ENCODE assay signal across 1 cellular context in the genomic region with DNA sequence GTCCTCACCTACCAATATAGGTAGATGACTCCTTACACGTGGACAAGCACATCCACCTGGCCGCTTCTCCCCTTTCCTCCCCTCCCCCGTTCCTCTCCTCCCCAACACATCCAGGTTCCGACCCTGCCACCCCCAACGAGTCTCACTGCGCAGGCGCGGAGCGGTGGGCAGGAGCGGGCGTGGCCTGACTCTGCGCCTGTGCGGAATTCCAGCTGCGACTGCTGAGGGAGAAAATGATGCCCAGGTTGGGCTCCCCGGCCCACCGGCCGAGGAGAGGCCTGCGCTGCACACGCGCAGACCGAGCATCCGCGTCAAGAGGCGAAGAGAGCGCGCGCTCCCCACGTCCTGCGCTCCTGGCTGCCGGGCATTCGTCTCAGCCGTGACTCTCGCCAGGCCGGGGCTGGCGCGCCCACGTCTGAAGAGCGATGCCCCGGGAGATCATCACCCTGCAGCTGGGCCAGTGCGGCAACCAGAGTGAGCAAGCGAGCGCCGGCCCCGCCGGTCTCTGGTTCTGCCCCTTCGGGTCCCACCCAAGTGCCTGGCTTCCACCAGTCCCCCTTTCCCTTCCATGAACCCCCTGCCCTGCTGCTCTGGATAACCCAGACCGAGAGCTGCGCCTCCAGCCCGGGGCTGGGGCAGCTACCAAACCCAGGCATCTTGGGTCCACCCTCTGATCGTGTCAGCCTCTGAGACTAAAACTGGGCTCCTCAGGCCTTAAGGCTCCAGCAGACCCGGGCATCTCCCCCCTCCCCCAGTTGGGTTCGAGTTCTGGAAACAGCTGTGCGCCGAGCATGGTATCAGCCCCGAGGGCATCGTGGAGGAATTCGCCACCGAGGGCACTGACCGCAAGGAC.
TF ChIP-seq lines count a peak whose summit lies in the region.

TUBG2 (plus strand) TSS at position 206 of the 853 bp plus-strand sequence; CDS start at position 426, 220 bp downstream.

TF ChIP-seq in HepG2, 621 proteins besides CTCF, POLR2A, EP300 and RAD21 (continued from another document and continues in another):
- TF ChIP-seq, protein P1, sequence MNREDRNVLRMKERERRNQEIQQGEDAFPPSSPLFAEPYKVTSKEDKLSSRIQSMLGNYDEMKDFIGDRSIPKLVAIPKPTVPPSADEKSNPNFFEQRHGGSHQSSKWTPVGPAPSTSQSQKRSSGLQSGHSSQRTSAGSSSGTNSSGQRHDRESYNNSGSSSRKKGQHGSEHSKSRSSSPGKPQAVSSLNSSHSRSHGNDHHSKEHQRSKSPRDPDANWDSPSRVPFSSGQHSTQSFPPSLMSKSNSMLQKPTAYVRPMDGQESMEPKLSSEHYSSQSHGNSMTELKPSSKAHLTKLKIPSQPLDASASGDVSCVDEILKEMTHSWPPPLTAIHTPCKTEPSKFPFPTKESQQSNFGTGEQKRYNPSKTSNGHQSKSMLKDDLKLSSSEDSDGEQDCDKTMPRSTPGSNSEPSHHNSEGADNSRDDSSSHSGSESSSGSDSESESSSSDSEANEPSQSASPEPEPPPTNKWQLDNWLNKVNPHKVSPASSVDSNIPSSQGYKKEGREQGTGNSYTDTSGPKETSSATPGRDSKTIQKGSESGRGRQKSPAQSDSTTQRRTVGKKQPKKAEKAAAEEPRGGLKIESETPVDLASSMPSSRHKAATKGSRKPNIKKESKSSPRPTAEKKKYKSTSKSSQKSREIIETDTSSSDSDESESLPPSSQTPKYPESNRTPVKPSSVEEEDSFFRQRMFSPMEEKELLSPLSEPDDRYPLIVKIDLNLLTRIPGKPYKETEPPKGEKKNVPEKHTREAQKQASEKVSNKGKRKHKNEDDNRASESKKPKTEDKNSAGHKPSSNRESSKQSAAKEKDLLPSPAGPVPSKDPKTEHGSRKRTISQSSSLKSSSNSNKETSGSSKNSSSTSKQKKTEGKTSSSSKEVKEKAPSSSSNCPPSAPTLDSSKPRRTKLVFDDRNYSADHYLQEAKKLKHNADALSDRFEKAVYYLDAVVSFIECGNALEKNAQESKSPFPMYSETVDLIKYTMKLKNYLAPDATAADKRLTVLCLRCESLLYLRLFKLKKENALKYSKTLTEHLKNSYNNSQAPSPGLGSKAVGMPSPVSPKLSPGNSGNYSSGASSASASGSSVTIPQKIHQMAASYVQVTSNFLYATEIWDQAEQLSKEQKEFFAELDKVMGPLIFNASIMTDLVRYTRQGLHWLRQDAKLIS (CRISPR knock-in tag; IDR thresholded peaks at IDR 0.05), result no peak
- TF ChIP-seq ONECUT2 (CRISPR knock-in tag; IDR thresholded peaks at IDR 0.05) (no peak), ZBTB25 (CRISPR knock-in tag; IDR thresholded peaks at IDR 0.05) (no peak; the same call in 1 of the 2 replicates), SAP130 (CRISPR knock-in tag; IDR thresholded peaks at IDR 0.05; ENCODE audit: low read depth) (peak; percentile 75), POLR2AphosphoS2 (IDR thresholded peaks at IDR 0.05; ENCODE audit: low read depth, low read length) (no peak), ZNF563 (CRISPR knock-in tag; IDR thresholded peaks at IDR 0.05) (peak; percentile 92; the same call in 1 of the 2 replicates), ZNF788 (CRISPR knock-in tag; IDR thresholded peaks at IDR 0.05; ENCODE audit: borderline replicate concordance) (peak; percentile 47; the same call in 1 of the 2 replicates), SNAI1 (CRISPR knock-in tag; IDR thresholded peaks at IDR 0.05; ENCODE audit: borderline replicate concordance) (peak; percentile 92; the same call in 1 of the 2 replicates), ZKSCAN5 (CRISPR knock-in tag; IDR thresholded peaks at IDR 0.05) (0 out of 2 replicates have a peak, but pooled peaks have one; percentile 42), ZFP41 (CRISPR knock-in tag; IDR thresholded peaks at IDR 0.05; ENCODE audit: borderline replicate concordance) (no peak), HOXD1 (CRISPR knock-in tag; IDR thresholded peaks at IDR 0.05) (peak; percentile 60; the same call in 1 of the 2 replicates), PHF8 (CRISPR knock-in tag; IDR thresholded peaks at IDR 0.05) (peak; percentile 93), RFX5 (IDR thresholded peaks at IDR 0.05; ENCODE audit: low read depth, low read length) (no peak), THAP7 (CRISPR knock-in tag; IDR thresholded peaks at IDR 0.05) (peak; percentile 34; the same call in 1 of the 2 replicates), ZNF790 (CRISPR knock-in tag; IDR thresholded peaks at IDR 0.05; ENCODE audit: borderline replicate concordance) (no peak), CCAR2 (optimal IDR thresholded peaks at IDR 0.05; ENCODE audit: low read depth, low read length) (no peak), ETV5 (CRISPR knock-in tag; IDR thresholded peaks at IDR 0.05; ENCODE audit: borderline replicate concordance) (peak; percentile 57), ZNF7 (CRISPR knock-in tag; IDR thresholded peaks at IDR 0.05) (no peak), MNT (IDR thresholded peaks at IDR 0.05) (no peak), GABPB1 (CRISPR knock-in tag; IDR thresholded peaks at IDR 0.05) (peak; percentile 75; the same call in 1 of the 2 replicates), TEAD2 (CRISPR knock-in tag; IDR thresholded peaks at IDR 0.05) (no peak), ZC3H13 (CRISPR knock-in tag; IDR thresholded peaks at IDR 0.05) (peak; percentile 27; the same call in 1 of the 2 replicates), ZNF383 (CRISPR knock-in tag; IDR thresholded peaks at IDR 0.05; ENCODE audit: borderline replicate concordance) (no peak), MEIS1 (CRISPR knock-in tag; IDR thresholded peaks at IDR 0.05; ENCODE audit: borderline replicate concordance) (peak; percentile 44), TBX3 (IDR thresholded peaks at IDR 0.05; ENCODE audit: borderline replicate concordance) (no peak), ZNF562 (CRISPR knock-in tag; IDR thresholded peaks at IDR 0.05; ENCODE audit: borderline replicate concordance) (no peak), ZNF138 (CRISPR knock-in tag; IDR thresholded peaks at IDR 0.05; ENCODE audit: low read depth) (no peak), SNRNP70 (IDR thresholded peaks at IDR 0.05; ENCODE audit: low read depth, low read length) (no peak), ZNF546 (CRISPR knock-in tag; conservative IDR thresholded peaks at IDR 0.05) (no peak), ZNF121 (CRISPR knock-in tag; IDR thresholded peaks at IDR 0.05) (no peak), HNRNPK (IDR thresholded peaks at IDR 0.05; ENCODE audit: low read depth, low read length, poor library complexity, severe bottlenecking) (peak; percentile 100), DMAP1 (CRISPR knock-in tag; IDR thresholded peaks at IDR 0.05) (peak; percentile 79), NR3C1 (CRISPR knock-in tag; IDR thresholded peaks at IDR 0.05) (0 out of 2 replicates have a peak, but pooled peaks have one; percentile 22), POLR2G (IDR thresholded peaks at IDR 0.05; ENCODE audit: low read depth, low read length) (peak; percentile 92), HOXA7 (CRISPR knock-in tag; IDR thresholded peaks at IDR 0.05) (no peak), ELF1 (CRISPR knock-in tag; IDR thresholded peaks at IDR 0.05) (peak; percentile 62), HIVEP1 (CRISPR knock-in tag; IDR thresholded peaks at IDR 0.05) (peak; percentile 87), ZNF501 (CRISPR knock-in tag; IDR thresholded peaks at IDR 0.05) (peak; percentile 98), KMT2A (CRISPR knock-in tag; IDR thresholded peaks at IDR 0.05) (0 out of 2 replicates have a peak, but pooled peaks have one; percentile 52), ZFP36L2 (CRISPR knock-in tag; IDR thresholded peaks at IDR 0.05) (0 out of 2 replicates have a peak, but pooled peaks have one; percentile 42), CHCHD3 (CRISPR knock-in tag; IDR thresholded peaks at IDR 0.05) (0 out of 2 replicates have a peak, but pooled peaks have one; percentile 20), DPF2 (CRISPR knock-in tag; IDR thresholded peaks at IDR 0.05; ENCODE audit: borderline replicate concordance, low read depth) (no peak), ZNF367 (CRISPR knock-in tag; IDR thresholded peaks at IDR 0.05; ENCODE audit: borderline replicate concordance) (no peak), MYC (CRISPR knock-in tag; IDR thresholded peaks at IDR 0.05; ENCODE audit: borderline replicate concordance) (peak; percentile 50; the same call in 1 of the 2 replicates), ZNF607 (CRISPR knock-in tag; IDR thresholded peaks at IDR 0.05; ENCODE audit: borderline replicate concordance) (peak; percentile 91), ZNF576 (CRISPR knock-in tag; IDR thresholded peaks at IDR 0.05) (peak; percentile 71; the same call in 1 of the 2 replicates), IKZF4 (CRISPR knock-in tag; IDR thresholded peaks at IDR 0.05; ENCODE audit: borderline replicate concordance, low read depth, not compliant biosample characterization) (no peak), ARNT2 (CRISPR knock-in tag; IDR thresholded peaks at IDR 0.05; ENCODE audit: low read depth) (peak; percentile 49; the same call in 1 of the 2 replicates), MLLT10 (CRISPR knock-in tag; IDR thresholded peaks at IDR 0.05) (no peak), ZNF724P (CRISPR knock-in tag; IDR thresholded peaks at IDR 0.05; ENCODE audit: borderline replicate concordance) (no peak), ZBTB21 (CRISPR knock-in tag; IDR thresholded peaks at IDR 0.05) (peak; percentile 34; the same call in 1 of the 2 replicates)
- TF ChIP-seq, protein P2, sequence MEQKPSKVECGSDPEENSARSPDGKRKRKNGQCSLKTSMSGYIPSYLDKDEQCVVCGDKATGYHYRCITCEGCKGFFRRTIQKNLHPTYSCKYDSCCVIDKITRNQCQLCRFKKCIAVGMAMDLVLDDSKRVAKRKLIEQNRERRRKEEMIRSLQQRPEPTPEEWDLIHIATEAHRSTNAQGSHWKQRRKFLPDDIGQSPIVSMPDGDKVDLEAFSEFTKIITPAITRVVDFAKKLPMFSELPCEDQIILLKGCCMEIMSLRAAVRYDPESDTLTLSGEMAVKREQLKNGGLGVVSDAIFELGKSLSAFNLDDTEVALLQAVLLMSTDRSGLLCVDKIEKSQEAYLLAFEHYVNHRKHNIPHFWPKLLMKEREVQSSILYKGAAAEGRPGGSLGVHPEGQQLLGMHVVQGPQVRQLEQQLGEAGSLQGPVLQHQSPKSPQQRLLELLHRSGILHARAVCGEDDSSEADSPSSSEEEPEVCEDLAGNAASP (CRISPR knock-in tag; IDR thresholded peaks at IDR 0.05; ENCODE audit: borderline replicate concordance), result no peak
- TF ChIP-seq, protein P3, sequence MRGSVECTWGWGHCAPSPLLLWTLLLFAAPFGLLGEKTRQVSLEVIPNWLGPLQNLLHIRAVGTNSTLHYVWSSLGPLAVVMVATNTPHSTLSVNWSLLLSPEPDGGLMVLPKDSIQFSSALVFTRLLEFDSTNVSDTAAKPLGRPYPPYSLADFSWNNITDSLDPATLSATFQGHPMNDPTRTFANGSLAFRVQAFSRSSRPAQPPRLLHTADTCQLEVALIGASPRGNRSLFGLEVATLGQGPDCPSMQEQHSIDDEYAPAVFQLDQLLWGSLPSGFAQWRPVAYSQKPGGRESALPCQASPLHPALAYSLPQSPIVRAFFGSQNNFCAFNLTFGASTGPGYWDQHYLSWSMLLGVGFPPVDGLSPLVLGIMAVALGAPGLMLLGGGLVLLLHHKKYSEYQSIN (CRISPR knock-in tag; IDR thresholded peaks at IDR 0.05; ENCODE audit: borderline replicate concordance), result no peak
- TF ChIP-seq, protein P4, sequence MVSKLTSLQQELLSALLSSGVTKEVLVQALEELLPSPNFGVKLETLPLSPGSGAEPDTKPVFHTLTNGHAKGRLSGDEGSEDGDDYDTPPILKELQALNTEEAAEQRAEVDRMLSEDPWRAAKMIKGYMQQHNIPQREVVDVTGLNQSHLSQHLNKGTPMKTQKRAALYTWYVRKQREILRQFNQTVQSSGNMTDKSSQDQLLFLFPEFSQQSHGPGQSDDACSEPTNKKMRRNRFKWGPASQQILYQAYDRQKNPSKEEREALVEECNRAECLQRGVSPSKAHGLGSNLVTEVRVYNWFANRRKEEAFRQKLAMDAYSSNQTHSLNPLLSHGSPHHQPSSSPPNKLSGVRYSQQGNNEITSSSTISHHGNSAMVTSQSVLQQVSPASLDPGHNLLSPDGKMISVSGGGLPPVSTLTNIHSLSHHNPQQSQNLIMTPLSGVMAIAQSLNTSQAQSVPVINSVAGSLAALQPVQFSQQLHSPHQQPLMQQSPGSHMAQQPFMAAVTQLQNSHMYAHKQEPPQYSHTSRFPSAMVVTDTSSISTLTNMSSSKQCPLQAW (CRISPR knock-in tag; IDR thresholded peaks at IDR 0.05), result peak; percentile 70; the same call in 1 of the 2 replicates
- TF ChIP-seq, protein P5, sequence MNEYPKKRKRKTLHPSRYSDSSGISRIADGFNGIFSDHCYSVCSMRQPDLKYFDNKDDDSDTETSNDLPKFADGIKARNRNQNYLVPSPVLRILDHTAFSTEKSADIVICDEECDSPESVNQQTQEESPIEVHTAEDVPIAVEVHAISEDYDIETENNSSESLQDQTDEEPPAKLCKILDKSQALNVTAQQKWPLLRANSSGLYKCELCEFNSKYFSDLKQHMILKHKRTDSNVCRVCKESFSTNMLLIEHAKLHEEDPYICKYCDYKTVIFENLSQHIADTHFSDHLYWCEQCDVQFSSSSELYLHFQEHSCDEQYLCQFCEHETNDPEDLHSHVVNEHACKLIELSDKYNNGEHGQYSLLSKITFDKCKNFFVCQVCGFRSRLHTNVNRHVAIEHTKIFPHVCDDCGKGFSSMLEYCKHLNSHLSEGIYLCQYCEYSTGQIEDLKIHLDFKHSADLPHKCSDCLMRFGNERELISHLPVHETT (CRISPR knock-in tag; conservative IDR thresholded peaks at IDR 0.05), result no peak; the same call in 1 of the 2 replicates
